Comparison of ENCODE assay signal across 8 cellular contexts in genomic region chr17:28953444-28954118, GRCh38. TPM values are rescaled to one million over a fixed set of nuclear protein-coding genes. Genes with fewer than 3 reads are reported as not detected.
DNase-seq lines count a peak whose midpoint lies in the region; ATAC-seq and TF ChIP-seq lines count a peak whose summit lies in the region.

No MANE protein-coding gene starts in this region.

- intact Hi-C loops in natural killer cell (cut with micrococcal nuclease) (loop anchor here (2.0 to 5.0 kb wide), 3 partner anchors 51 to 164 kb away; partner anchors contain the start of genes DHRS13 and FAM222B), head of caudate nucleus (cut with DNase I) (loop anchor here (5.0 kb wide), 1 partner anchor 226 kb away; the partner anchor contains the start of genes NEK8 and TLCD1)

- DNase-seq in natural killer cell = no peak
- DNase-seq in natural killer cell treated with Interleukin-12 subunit alpha and Interleukin-12 subunit beta and Interleukin-15 and Interleukin-18, amount 100 ng/mL, for 72 hours (ENCODE audit: low spot score) = no peak
- peak; percentile 74 for DNase-seq in NCI-H748 (lab: John Stamatoyannopoulos, UW; ENCODE audit: unreplicated experiment)
- peak; percentile 22 for DNase-seq in activated T-helper 1 cell treated with Interleukin-2 at 50 U/mL for 16 hours (ENCODE audit: low read depth)
- peak in 34 of 42 donors; percentile 18 to 86 (median 64) for DNase-seq in head of caudate nucleus
- peak; percentile 44 for DNase-seq in stimulated activated CD4-positive, alpha-beta T cell treated with anti-CD3 and anti-CD28 coated beads, Interleukin-12 subunit alpha, Interleukin-12 subunit beta, amount 100 ng/mL, for 4 hours
- no peak for DNase-seq in DMS153 treated with DMSO at 0.1 percent for 48 hours (lab: John Stamatoyannopoulos, UW; ENCODE audit: unreplicated experiment)

- no peaks in the 10 kb centered on the region for H3K27me3 Mint-ChIP-seq in natural killer cell (ENCODE audit: low read depth in 2 of 2)
- no peaks in the 10 kb centered on the region for H3K27me3 Mint-ChIP-seq in natural killer cell treated with Interleukin-12 subunit alpha and Interleukin-12 subunit beta and Interleukin-15 and Interleukin-18, amount 100 ng/mL, for 72 hours

- peak overlapping the region; percentile 17 for H3K4me3 Mint-ChIP-seq in natural killer cell
- no peak overlapping the region for H3K4me3 Mint-ChIP-seq in natural killer cell treated with Interleukin-12 subunit alpha and Interleukin-12 subunit beta and Interleukin-15 and Interleukin-18, amount 100 ng/mL, for 72 hours

- no peak overlapping the region for H3K27ac Mint-ChIP-seq in natural killer cell
- H3K27ac Mint-ChIP-seq in natural killer cell treated with Interleukin-12 subunit alpha and Interleukin-12 subunit beta and Interleukin-15 and Interleukin-18, amount 100 ng/mL, for 72 hours = no peak overlapping the region

- H3K36me3 Mint-ChIP-seq in natural killer cell = no peaks in the 10 kb centered on the region
- no peaks in the 10 kb centered on the region for H3K36me3 Mint-ChIP-seq in natural killer cell treated with Interleukin-12 subunit alpha and Interleukin-12 subunit beta and Interleukin-15 and Interleukin-18, amount 100 ng/mL, for 72 hours

- TF ChIP-seq CTCF in natural killer cell (IDR thresholded peaks at IDR 0.05) = peak; percentile 86

- peaks cover 5 to 11% of the 10 kb centered on the region in 2 donors for H3K4me1 Mint-ChIP-seq in natural killer cell
- peaks cover 3% of the 10 kb centered on the region in 2 donors for H3K4me1 Mint-ChIP-seq in natural killer cell treated with Interleukin-12 subunit alpha and Interleukin-12 subunit beta and Interleukin-15 and Interleukin-18, amount 100 ng/mL, for 72 hours (ENCODE audit: low read depth in 2 of 2)

- no peaks in the 10 kb centered on the region for H3K9me3 Mint-ChIP-seq in natural killer cell
- H3K9me3 Mint-ChIP-seq in natural killer cell treated with Interleukin-12 subunit alpha and Interleukin-12 subunit beta and Interleukin-15 and Interleukin-18, amount 100 ng/mL, for 72 hours = no peaks in the 10 kb centered on the region

- no peak for ATAC-seq in natural killer cell
- ATAC-seq in natural killer cell treated with Interleukin-12 subunit alpha and Interleukin-12 subunit beta and Interleukin-15 and Interleukin-18, amount 100 ng/mL, for 72 hours = no peak
- no peak for ATAC-seq in GM19035 (IDR thresholded peaks at IDR 0.05; ENCODE audit: unreplicated experiment)

RNA-seq across cellular contexts. Expression of gene PHF12, which starts 2.3 kb away (rescaled TPM):
- 100 to 1,000 TPM; 163 to 177 (median 171) TPM for total RNA-seq in natural killer cell
- total RNA-seq in natural killer cell treated with Interleukin-12 subunit alpha and Interleukin-12 subunit beta and Interleukin-15 and Interleukin-18, amount 100 ng/mL, for 72 hours = 10 to 100 TPM; 68.0 to 72.2 TPM

RNA-seq across cellular contexts. Expression of gene DHRS13, which starts 50.7 kb away (rescaled TPM):
- total RNA-seq in natural killer cell = 10 to 100 TPM; 22.5 to 27.3 (median 23.2) TPM
- 10 to 100 TPM; 22.5 to 26.1 TPM for total RNA-seq in natural killer cell treated with Interleukin-12 subunit alpha and Interleukin-12 subunit beta and Interleukin-15 and Interleukin-18, amount 100 ng/mL, for 72 hours

RNA-seq across cellular contexts. Expression of gene SEZ6, which starts 52.3 kb away (rescaled TPM):
- 1 to 10 TPM in 1 of 3 donors, under 1 TPM in 2; 0.33 to 1.4 (median 0.97) TPM for total RNA-seq in natural killer cell
- not detected for total RNA-seq in natural killer cell treated with Interleukin-12 subunit alpha and Interleukin-12 subunit beta and Interleukin-15 and Interleukin-18, amount 100 ng/mL, for 72 hours

RNA-seq across cellular contexts. Expression of gene FLOT2, which starts 56.0 kb away (rescaled TPM):
- 100 to 1,000 TPM; 132 to 152 (median 152) TPM for total RNA-seq in natural killer cell
- 10 to 100 TPM; 79.3 to 95.8 TPM for total RNA-seq in natural killer cell treated with Interleukin-12 subunit alpha and Interleukin-12 subunit beta and Interleukin-15 and Interleukin-18, amount 100 ng/mL, for 72 hours

Comparison
In these comparisons a context has a peak if more than half of its experiments do, and no peak if none do; other contexts are left out.
1. DNase-seq: peak in NCI-H748 (single experiment), activated T-helper 1 cell treated with Interleukin-2 at 50 U/mL for 16 hours (single experiment), head of caudate nucleus (34 of 42) and stimulated activated CD4-positive, alpha-beta T cell treated with anti-CD3 and anti-CD28 coated beads, Interleukin-12 subunit alpha, Interleukin-12 subunit beta, amount 100 ng/mL, for 4 hours (single experiment); none in natural killer cell (single experiment), natural killer cell treated with Interleukin-12 subunit alpha and Interleukin-12 subunit beta and Interleukin-15 and Interleukin-18, amount 100 ng/mL, for 72 hours (single experiment) and DMS153 treated with DMSO at 0.1 percent for 48 hours (single experiment).